Comparison of ENCODE assay signal across 1 cellular context in genomic region chr4:153494562-153494961, GRCh38.
TF ChIP-seq lines count a peak whose summit lies in the region.

No MANE protein-coding gene starts in this region.

TF ChIP-seq in WTC11, 78 proteins besides CTCF, POLR2A, EP300 and RAD21 (continued from another document):
- TF ChIP-seq PREB (CRISPR knock-in tag; IDR thresholded peaks at IDR 0.05; ENCODE audit: borderline replicate concordance) (no peak), ZBTB21 (CRISPR knock-in tag; IDR thresholded peaks at IDR 0.05; ENCODE audit: borderline replicate concordance) (no peak), SP1 (CRISPR knock-in tag; conservative IDR thresholded peaks at IDR 0.05) (no peak), KAT7 (CRISPR knock-in tag; IDR thresholded peaks at IDR 0.05; ENCODE audit: borderline replicate concordance) (no peak), ZNF121 (CRISPR knock-in tag; IDR thresholded peaks at IDR 0.05) (no peak), JUN (CRISPR knock-in tag; IDR thresholded peaks at IDR 0.05) (no peak), EMX1 (CRISPR knock-in tag; IDR thresholded peaks at IDR 0.05) (no peak), ZNF232 (CRISPR knock-in tag; IDR thresholded peaks at IDR 0.05) (no peak)
- TF ChIP-seq, protein P1, sequence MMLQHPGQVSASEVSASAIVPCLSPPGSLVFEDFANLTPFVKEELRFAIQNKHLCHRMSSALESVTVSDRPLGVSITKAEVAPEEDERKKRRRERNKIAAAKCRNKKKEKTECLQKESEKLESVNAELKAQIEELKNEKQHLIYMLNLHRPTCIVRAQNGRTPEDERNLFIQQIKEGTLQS (CRISPR knock-in tag; conservative IDR thresholded peaks at IDR 0.05): no peak
